Comparison of ENCODE assay signal across 10 cellular contexts in the genomic region with DNA sequence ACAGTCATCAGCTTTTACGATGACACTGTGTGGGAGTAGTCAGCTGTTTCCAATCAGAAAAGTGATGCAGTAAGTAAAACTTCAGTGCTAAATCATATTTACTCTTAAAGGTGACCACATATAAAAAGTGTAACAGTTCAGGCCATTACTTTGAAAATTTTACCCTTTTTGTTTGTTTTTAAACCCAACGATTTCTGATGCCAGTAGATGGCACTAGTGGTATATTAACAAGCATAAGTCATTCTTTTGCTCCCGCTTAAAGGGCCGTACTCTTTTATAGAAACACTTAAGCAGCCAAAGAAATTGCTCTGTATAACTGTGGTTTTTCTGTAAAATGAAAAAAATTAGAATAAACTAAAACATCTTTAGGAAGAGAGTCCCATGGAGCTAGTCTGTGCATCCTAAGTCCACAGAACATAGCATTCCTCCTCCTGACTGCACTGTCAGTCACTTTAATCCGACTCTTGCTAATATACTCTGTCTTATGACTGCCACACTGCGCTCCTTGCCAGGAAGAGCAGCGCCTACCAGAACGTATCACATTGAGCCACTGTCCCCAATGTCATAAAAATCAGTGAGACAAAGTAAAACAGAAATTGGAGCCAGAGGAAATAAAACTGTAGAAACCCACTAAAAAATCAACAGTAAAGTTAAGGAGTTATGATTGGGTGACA. TPM values are rescaled to one million over a fixed set of nuclear protein-coding genes. Genes with fewer than 3 reads are reported as not detected.
DNase-seq lines count a peak whose midpoint lies in the region; ATAC-seq, FAIRE-seq and TF ChIP-seq lines count a peak whose summit lies in the region.
"Had no signal": no experiment of that assay in that cellular context is flagged by ENCODE, and none has a peak within 500 bp of the region (broad histone marks: within the 10 kb centered on the region; RNA-seq: fewer than 3 reads in every experiment).

No MANE protein-coding gene starts in this region.

- H3K9me3 ChIP-seq in Panc1 (ENCODE audit: control insufficient read depth, insufficient read depth, low read depth, low read length) (no peaks in the 10 kb centered on the region), mucosa of descending colon (no peaks in the 10 kb centered on the region)
- H3K9me3 ChIP-seq: SJCRH30 had no signal

- no peak overlapping the region for H3K27ac ChIP-seq in Panc1 (ENCODE audit: low read length)
- H3K27ac ChIP-seq: SJCRH30 had no signal

- peak; percentile 69; the same call in 1 of the 2 replicates for TF ChIP-seq CTCF in Panc1 (IDR thresholded peaks at IDR 0.05)
- TF ChIP-seq CTCF in mucosa of descending colon (IDR thresholded peaks at IDR 0.05): no peak

- H3K4me1 ChIP-seq in Panc1 (ENCODE audit: control insufficient read depth, insufficient read depth, low read length) (no peaks in the 10 kb centered on the region; the same call in 1 of the 2 replicates), mucosa of descending colon (ENCODE audit: low read depth) (peaks cover 3% of the 10 kb centered on the region)
- H3K4me1 ChIP-seq: SJCRH30 had no signal

- intact Hi-C loops in Panc1 (cut with micrococcal nuclease; ENCODE audit: unreplicated experiment) (loop anchor here (1.0 to 5.0 kb wide), 4 partner anchors 80 to 336 kb away; no protein-coding TSS in a partner anchor), mucosa of descending colon (cut with DNase I, micrococcal nuclease) (loop anchor here (5.0 to 10.0 kb wide), 4 partner anchors 78 to 163 kb away; no protein-coding TSS in a partner anchor)

- in situ Hi-C loops in Panc1 (cut with HindIII; ENCODE audit: low pct_unique_long_range_greater_than_20kb, low sequenced_read_pairs): no loop called here

- DNase-seq in DMS114 treated with DMSO at 0.1 percent for 48 hours (lab: John Stamatoyannopoulos, UW; ENCODE audit: unreplicated experiment) (peak; percentile 8), HuH-7 (ENCODE audit: low spot score) (peak; percentile 63), Panc1 (ENCODE audit: low read depth, low spot score) (no peak), mucosa of descending colon (peak in 1 of 3 donors; percentile 66), NCI-H1930 (lab: John Stamatoyannopoulos, UW) (no peak)

- FAIRE-seq in endometrium (lab: Jason Lieb, UNC): peak; percentile 86

- BruUV-seq in Panc1 (replicated peaks; lab: Mats Ljungman, UMichigan): no TSS peak

- H3K36me3 ChIP-seq in Panc1 (ENCODE audit: control insufficient read depth, insufficient read depth, low read length) (no peaks in the 10 kb centered on the region), mucosa of descending colon (ENCODE audit: low read depth) (no peaks in the 10 kb centered on the region)
- H3K36me3 ChIP-seq: SJCRH30 had no signal

- CTCF ChIA-PET in Panc1 (lab: Charles Lee): interaction anchor here (0.5 kb wide), 1 partner anchor 44 kb away, joined by 3 read pairs; no protein-coding TSS in a partner anchor

- POLR2A ChIA-PET in Panc1 (lab: Charles Lee): no interaction called here

- H3K27me3 ChIP-seq in Panc1 (ENCODE audit: control insufficient read depth, insufficient read depth, low read length): no peaks in the 10 kb centered on the region
- H3K27me3 ChIP-seq: SJCRH30 had no signal

- 0 out of 2 replicates have a peak, but pooled peaks have one; percentile 68 for ATAC-seq in Panc1
- ATAC-seq in mucosa of descending colon: peak; percentile 62
- ATAC-seq in GM19397 (IDR thresholded peaks at IDR 0.05; ENCODE audit: unreplicated experiment): no peak
- no peak for ATAC-seq in HG03342 (IDR thresholded peaks at IDR 0.05; ENCODE audit: unreplicated experiment)

- no peak overlapping the region for H3K4me3 ChIP-seq in Panc1 (ENCODE audit: low read depth in 2 of 2, low read length in 2 of 2)
- no peak overlapping the region for H3K4me3 ChIP-seq in mucosa of descending colon
- H3K4me3 ChIP-seq: SJCRH30 had no signal

RNA-seq across cellular contexts. Expression of a gene that starts 25.1 kb away (rescaled TPM):
- 48.1 TPM for total RNA-seq in Panc1 (2021; ENCODE audit: unreplicated experiment)
- 75.8 TPM for polyA plus RNA-seq in Panc1 (2012; ENCODE audit: insufficient read length)
- 100 to 1,000 TPM in 1 of 3 donors, 10 to 100 TPM in 2; 78.5 to 101 (median 88.7) TPM for total RNA-seq in mucosa of descending colon

RNA-seq across cellular contexts. Expression of a gene that starts 51.4 kb away (rescaled TPM):
- total RNA-seq in Panc1 (2021; ENCODE audit: unreplicated experiment): not detected
- polyA plus RNA-seq in Panc1 (2012; ENCODE audit: insufficient read length): not detected
- total RNA-seq in mucosa of descending colon: 1 to 10 TPM in 1 of 3 donors, not detected in 2; 4.0 TPM
- total RNA-seq: skeletal muscle tissue had no signal

Comparison
In these comparisons a context has a peak if more than half of its experiments do, and no peak if none do; other contexts are left out.
1. DNase-seq: peak in DMS114 treated with DMSO at 0.1 percent for 48 hours (single experiment) and HuH-7 (single experiment); none in Panc1 (single experiment) and NCI-H1930 (0 of 2).
2. ATAC-seq: peak in Panc1 (single experiment) and mucosa of descending colon (single experiment); none in GM19397 (single experiment) and HG03342 (single experiment).